8 cellular contexts compared by ENCODE assay signal in genomic region chr6:138692058-138692977, GRCh38.
A peak's percentile ranks its signal among the peaks of the same experiment; 100 is the strongest.
DNase-seq lines count a peak whose midpoint lies in the region; ATAC-seq and TF ChIP-seq lines count a peak whose summit lies in the region.

No MANE protein-coding gene starts in this region.

- WGBS in transverse colon (ENCODE audit: low coverage in 1 of 2), 2 donors, result 0 to 2% methylated on average over 4 to 49 of the region's 103 CpGs

- H3K36me3 ChIP-seq in PC-3 (ENCODE audit: low read depth, low read length) (no peaks in the 10 kb centered on the region), neural cell (ENCODE audit: insufficient read depth, low read length) (no peaks in the 10 kb centered on the region), transverse colon (no peaks in the 10 kb centered on the region)

- H3K9me3 ChIP-seq in PC-3 (ENCODE audit: low read length), result no peaks in the 10 kb centered on the region
- no peaks in the 10 kb centered on the region for H3K9me3 ChIP-seq in neural cell (ENCODE audit: low read length)
- H3K9me3 ChIP-seq in transverse colon, result no peaks in the 10 kb centered on the region

- peak overlapping the region; percentile 76 for H3K9ac ChIP-seq in PC-3 (ENCODE audit: low read length)
- H3K9ac ChIP-seq in neural cell (ENCODE audit: low read length), result peak overlapping the region; percentile 55

- H3K4me2 ChIP-seq in PC-3 (ENCODE audit: low read length), result peak overlapping the region; percentile 91
- H3K4me2 ChIP-seq in neural cell (ENCODE audit: low read length), result no peak overlapping the region

- DNase-seq in CD1c-positive myeloid dendritic cell (ENCODE audit: extremely low spot score) (peak; percentile 74), PC-3 (peak; percentile 56), activated gamma-delta T cell treated with Interleukin-2 at 50 U/mL for 16 hours (peak; percentile 48), foreskin keratinocyte (peak in 1 of 2 donors; percentile 28), transverse colon (peak; percentile 76)

- peak; percentile 61 for ATAC-seq in GM19324 (IDR thresholded peaks at IDR 0.05; ENCODE audit: low FRiP score, unreplicated experiment)
- ATAC-seq in HG03378 (IDR thresholded peaks at IDR 0.05; ENCODE audit: unreplicated experiment), result peak; percentile 42
- peak; percentile 57 for ATAC-seq in PC-3
- peak; percentile 49 for ATAC-seq in foreskin keratinocyte

- H4K20me1 ChIP-seq in PC-3 (ENCODE audit: low read length), result no peaks in the 10 kb centered on the region
- H4K20me1 ChIP-seq in neural cell (ENCODE audit: insufficient read depth), result no peaks in the 10 kb centered on the region

- TF ChIP-seq CTCF in PC-3 (conservative IDR thresholded peaks at IDR 0.05; ENCODE audit: low read depth, low read length) (peak; percentile 72), foreskin keratinocyte (conservative IDR thresholded peaks at IDR 0.05) (peak; percentile 83), neural cell (IDR thresholded peaks at IDR 0.05; ENCODE audit: poor library complexity, severe bottlenecking) (peak; percentile 76), transverse colon (IDR thresholded peaks at IDR 0.05) (peak; percentile 59 to 91 (median 85))

- intact Hi-C loops in PC-3 (cut with micrococcal nuclease) (loop anchor here (1.0 kb wide), 1 partner anchor 74 kb away; no protein-coding TSS in a partner anchor), transverse colon (cut with DNase I; ENCODE audit: low total_unique reads) (loop anchor here (5.0 kb wide), 2 partner anchors 70 to 885 kb away; no protein-coding TSS in a partner anchor)

- peak overlapping the region; percentile 98 for H2AFZ ChIP-seq in PC-3 (ENCODE audit: low read length)
- H2AFZ ChIP-seq in neural cell (ENCODE audit: low read depth, low read length), result no peak overlapping the region

- TF ChIP-seq RAD21 in neural cell (conservative IDR thresholded peaks at IDR 0.05), result peak; percentile 44

- TF ChIP-seq EP300 in neural cell (conservative IDR thresholded peaks at IDR 0.05; ENCODE audit: poor library complexity, severe bottlenecking) (no peak), transverse colon (IDR thresholded peaks at IDR 0.05; ENCODE audit: low read depth) (no peak)

- H3F3A ChIP-seq in PC-3 (ENCODE audit: low read length, unreplicated experiment), result no peaks in the 10 kb centered on the region
- no peaks in the 10 kb centered on the region for H3F3A ChIP-seq in neural cell (ENCODE audit: insufficient read depth, low read length, poor library complexity, severe bottlenecking)

- CTCF ChIA-PET in PC-3 (lab: Charles Lee), result interaction anchor here (0.6 to 0.8 kb wide), 2 partner anchors 9 to 61 kb away, joined by 3 read pairs; no protein-coding TSS in a partner anchor

- in situ Hi-C loops in transverse colon (cut with MboI; ENCODE audit: low pct_ligation_motif_present in 1 of 4, low pct_unique_long_range_greater_than_20kb in 1 of 4, low sequenced_read_pairs in 3 of 4), result loop anchor here in 1 of 4 donors (10.0 kb wide), 1 partner anchor 72 kb away; no protein-coding TSS in a partner anchor

- H3K27ac ChIP-seq in PC-3 (ENCODE audit: low read length) (peak overlapping the region; percentile 34), foreskin keratinocyte (peak overlapping the region; percentile 67), neural cell (ENCODE audit: low read length) (no peak overlapping the region), transverse colon (peak overlapping the region; percentile 84 to 93 (median 88))

- H3K27me3 ChIP-seq in PC-3 (ENCODE audit: low read length) (no peaks in the 10 kb centered on the region), foreskin keratinocyte (no peaks in the 10 kb centered on the region), neural cell (ENCODE audit: insufficient read depth, low read depth, low read length) (peaks cover 20% of the 10 kb centered on the region), transverse colon (no peaks in the 10 kb centered on the region)

- H3K79me2 ChIP-seq in PC-3 (ENCODE audit: low read length) (peaks cover 37% of the 10 kb centered on the region), neural cell (replicated peaks; ENCODE audit: insufficient read depth, low read length) (no peaks in the 10 kb centered on the region)

- BruUV-seq in PC-3 (replicated peaks; lab: Mats Ljungman, UMichigan), result no TSS peak

- TF ChIP-seq POLR2A in transverse colon (IDR thresholded peaks at IDR 0.05), result no peak

- POLR2A ChIA-PET in PC-3 (lab: Charles Lee; ENCODE audit: unreplicated experiment), result interaction anchor here (0.6 kb wide), 1 partner anchor 682 kb away, joined by 4 read pairs; the partner anchor contains the start of gene CITED2

- peak overlapping the region; percentile 89 for H3K4me3 ChIP-seq in PC-3 (ENCODE audit: low read length)
- peak overlapping the region; percentile 68 for H3K4me3 ChIP-seq in neural cell (ENCODE audit: low read length)
- peak overlapping the region; percentile 65 to 97 (median 84) for H3K4me3 ChIP-seq in transverse colon

- no peaks in the 10 kb centered on the region for H3K9me2 ChIP-seq in PC-3 (replicated peaks; ENCODE audit: low read length)
- H3K9me2 ChIP-seq in neural cell (ENCODE audit: insufficient read depth, low read length), result no peaks in the 10 kb centered on the region

- H3K4me1 ChIP-seq in PC-3 (ENCODE audit: insufficient read depth, low read length) (peaks cover 7% of the 10 kb centered on the region), foreskin keratinocyte (peaks cover 28% of the 10 kb centered on the region), transverse colon (peaks cover 0 to 15% (median 9%) of the 10 kb centered on the region in 4 donors)

TF ChIP-seq in neural cell, 6 proteins besides CTCF, POLR2A, EP300 and RAD21:
- TF ChIP-seq POLR2AphosphoS5 (IDR thresholded peaks at IDR 0.05) (peak; percentile 14), SMC3 (conservative IDR thresholded peaks at IDR 0.05; ENCODE audit: poor library complexity) (peak; percentile 65), MXI1 (conservative IDR thresholded peaks at IDR 0.05; ENCODE audit: poor library complexity, severe bottlenecking) (peak; percentile 43)
- TF ChIP-seq, protein P1, sequence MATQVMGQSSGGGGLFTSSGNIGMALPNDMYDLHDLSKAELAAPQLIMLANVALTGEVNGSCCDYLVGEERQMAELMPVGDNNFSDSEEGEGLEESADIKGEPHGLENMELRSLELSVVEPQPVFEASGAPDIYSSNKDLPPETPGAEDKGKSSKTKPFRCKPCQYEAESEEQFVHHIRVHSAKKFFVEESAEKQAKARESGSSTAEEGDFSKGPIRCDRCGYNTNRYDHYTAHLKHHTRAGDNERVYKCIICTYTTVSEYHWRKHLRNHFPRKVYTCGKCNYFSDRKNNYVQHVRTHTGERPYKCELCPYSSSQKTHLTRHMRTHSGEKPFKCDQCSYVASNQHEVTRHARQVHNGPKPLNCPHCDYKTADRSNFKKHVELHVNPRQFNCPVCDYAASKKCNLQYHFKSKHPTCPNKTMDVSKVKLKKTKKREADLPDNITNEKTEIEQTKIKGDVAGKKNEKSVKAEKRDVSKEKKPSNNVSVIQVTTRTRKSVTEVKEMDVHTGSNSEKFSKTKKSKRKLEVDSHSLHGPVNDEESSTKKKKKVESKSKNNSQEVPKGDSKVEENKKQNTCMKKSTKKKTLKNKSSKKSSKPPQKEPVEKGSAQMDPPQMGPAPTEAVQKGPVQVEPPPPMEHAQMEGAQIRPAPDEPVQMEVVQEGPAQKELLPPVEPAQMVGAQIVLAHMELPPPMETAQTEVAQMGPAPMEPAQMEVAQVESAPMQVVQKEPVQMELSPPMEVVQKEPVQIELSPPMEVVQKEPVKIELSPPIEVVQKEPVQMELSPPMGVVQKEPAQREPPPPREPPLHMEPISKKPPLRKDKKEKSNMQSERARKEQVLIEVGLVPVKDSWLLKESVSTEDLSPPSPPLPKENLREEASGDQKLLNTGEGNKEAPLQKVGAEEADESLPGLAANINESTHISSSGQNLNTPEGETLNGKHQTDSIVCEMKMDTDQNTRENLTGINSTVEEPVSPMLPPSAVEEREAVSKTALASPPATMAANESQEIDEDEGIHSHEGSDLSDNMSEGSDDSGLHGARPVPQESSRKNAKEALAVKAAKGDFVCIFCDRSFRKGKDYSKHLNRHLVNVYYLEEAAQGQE (IDR thresholded peaks at IDR 0.05; ENCODE audit: borderline replicate concordance), result no peak
TF ChIP-seq in neural cell: peak in this region for 3.
